In genomic region chr12:28247806-28248205, GRCh38 we compare ENCODE assay signal across 20 cellular contexts. TPM values are rescaled to one million over a fixed set of nuclear protein-coding genes. Genes with fewer than 3 reads are reported as not detected.
DNase-seq lines count a peak whose midpoint lies in the region; ATAC-seq and TF ChIP-seq lines count a peak whose summit lies in the region.
"Had no signal": no experiment of that assay in that cellular context is flagged by ENCODE, and none has a peak within 500 bp of the region (broad histone marks: within the 10 kb centered on the region; RNA-seq: fewer than 3 reads in every experiment).

No MANE protein-coding gene starts in this region.

- H4K20me1 ChIP-seq in GM23338 (replicated peaks; ENCODE audit: insufficient read depth), result no peaks in the 10 kb centered on the region

- H3K27ac ChIP-seq in GM23338 (ENCODE audit: low read depth), result no peak overlapping the region
- no peak overlapping the region for H3K27ac ChIP-seq in effector memory CD4-positive, alpha-beta T cell (ENCODE audit: insufficient read depth, low read length, poor library complexity, severe bottlenecking)
- H3K27ac ChIP-seq: SK-N-MC had no signal

- H3K36me3 Mint-ChIP-seq in GM23338 (ENCODE audit: low read depth) (peaks cover 11% of the 10 kb centered on the region), natural killer cell (no peaks in the 10 kb centered on the region), progenitor cell of endocrine pancreas (ENCODE audit: insufficient read depth) (no peaks in the 10 kb centered on the region)
- no peaks in the 10 kb centered on the region for H3K36me3 Mint-ChIP-seq in dendritic cell treated with granulocyte-macrophage colony-stimulating factor and Interleukin-4, amounts not matched to agents 40 ng/mL and 50 ng/mL, for 4 days (ENCODE audit: low read depth)

- H3F3A ChIP-seq in GM23338 (replicated peaks; ENCODE audit: low read depth), result no peaks in the 10 kb centered on the region

- no peak overlapping the region for H3K4me3 ChIP-seq in GM23338
- no peak overlapping the region for H3K4me3 ChIP-seq in effector memory CD4-positive, alpha-beta T cell (ENCODE audit: insufficient read depth, low read depth, low read length, poor library complexity, severe bottlenecking)
- H3K4me3 ChIP-seq: SK-N-MC had no signal

- H3K9me2 ChIP-seq in GM23338 (ENCODE audit: insufficient read depth), result no peaks in the 10 kb centered on the region; the same call in 1 of the 2 replicates

- ATAC-seq in GM23338, result no peak
- no peak for ATAC-seq in natural killer cell
- ATAC-seq: HepG2 had no signal

- H3K4me3 Mint-ChIP-seq in GM23338 (no peak overlapping the region), natural killer cell (no peak overlapping the region), progenitor cell of endocrine pancreas (ENCODE audit: low read depth) (no peak overlapping the region)
- H3K4me3 Mint-ChIP-seq in dendritic cell treated with granulocyte-macrophage colony-stimulating factor and Interleukin-4, amounts not matched to agents 40 ng/mL and 50 ng/mL, for 4 days, result no peak overlapping the region

- 0 out of 2 replicates have a peak overlapping the region, but pooled peaks have one; percentile 16 for H3K27ac Mint-ChIP-seq in GM23338
- peak overlapping the region; percentile 48 for H3K27ac Mint-ChIP-seq in dendritic cell treated with granulocyte-macrophage colony-stimulating factor and Interleukin-4, amounts not matched to agents 40 ng/mL and 50 ng/mL, for 4 days
- H3K27ac Mint-ChIP-seq in natural killer cell, result peak overlapping the region; percentile 13 to 55
- H3K27ac Mint-ChIP-seq in progenitor cell of endocrine pancreas, result no peak overlapping the region

- no peak overlapping the region for H3K4me2 ChIP-seq in GM23338

- no peaks in the 10 kb centered on the region for H3K9me3 ChIP-seq in effector memory CD4-positive, alpha-beta T cell (ENCODE audit: control insufficient read depth, low read length)
- H3K9me3 ChIP-seq: Caco-2 had no signal

- intact Hi-C loops in dendritic cell treated with granulocyte-macrophage colony-stimulating factor and Interleukin-4, amounts not matched to agents 40 ng/mL and 50 ng/mL, for 4 days (cut with micrococcal nuclease), result no loop called here
- intact Hi-C loops in natural killer cell (cut with micrococcal nuclease), result no loop called here

- no peaks in the 10 kb centered on the region for H3K36me3 ChIP-seq in GM23338 (ENCODE audit: insufficient read depth)
- no peaks in the 10 kb centered on the region for H3K36me3 ChIP-seq in effector memory CD4-positive, alpha-beta T cell (ENCODE audit: control insufficient read depth, insufficient read depth, low read length)

- no peaks in the 10 kb centered on the region for H3K27me3 ChIP-seq in GM23338 (ENCODE audit: insufficient read depth)
- H3K27me3 ChIP-seq in effector memory CD4-positive, alpha-beta T cell (replicated peaks; ENCODE audit: control insufficient read depth, insufficient read depth, low read length, poor library complexity, severe bottlenecking), result no peaks in the 10 kb centered on the region

- H3K27me3 Mint-ChIP-seq in GM23338 (ENCODE audit: insufficient read depth, low read depth, poor library complexity) (no peaks in the 10 kb centered on the region), natural killer cell (ENCODE audit: low read depth in 2 of 2) (no peaks in the 10 kb centered on the region), progenitor cell of endocrine pancreas (no peaks in the 10 kb centered on the region)
- no peaks in the 10 kb centered on the region for H3K27me3 Mint-ChIP-seq in dendritic cell treated with granulocyte-macrophage colony-stimulating factor and Interleukin-4, amounts not matched to agents 40 ng/mL and 50 ng/mL, for 4 days

- H3K79me2 ChIP-seq in GM23338 (replicated peaks; ENCODE audit: insufficient read depth), result peaks cover 35% of the 10 kb centered on the region

- no peak overlapping the region for H2AFZ ChIP-seq in GM23338

- no peak for DNase-seq in GM23338 (ENCODE audit: low spot score)
- no peak for DNase-seq in natural killer cell
- no peak for DNase-seq in effector memory CD4-positive, alpha-beta T cell
- DNase-seq in progenitor cell of endocrine pancreas (ENCODE audit: low spot score, unreplicated experiment), result no peak
- DNase-seq in NCI-H2107 (lab: John Stamatoyannopoulos, UW), result no peak
- DNase-seq in UCSD-AML1 (lab: John Stamatoyannopoulos, UW; ENCODE audit: unreplicated experiment), result no peak
- DNase-seq: C1 segment of cervical spinal cord, Caco-2, DMS153, GDM1, KBM-7, NCI-H1105 treated with DMSO at 0.1 percent for 48 hours, NCI-H1694 treated with DMSO at 0.1 percent for 48 hours, NCI-H2227 treated with DMSO at 0.1 percent for 48 hours, NCI-H510A treated with DMSO at 0.1 percent for 48 hours, NCI-H82, SHP77 had no signal

- H3K4me1 Mint-ChIP-seq in GM23338 (peaks cover 15% of the 10 kb centered on the region), natural killer cell (peaks cover 61 to 69% of the 10 kb centered on the region in 2 donors), progenitor cell of endocrine pancreas (ENCODE audit: low read depth) (peaks cover 9% of the 10 kb centered on the region)
- peaks cover 35% of the 10 kb centered on the region for H3K4me1 Mint-ChIP-seq in dendritic cell treated with granulocyte-macrophage colony-stimulating factor and Interleukin-4, amounts not matched to agents 40 ng/mL and 50 ng/mL, for 4 days (ENCODE audit: low read depth)

- TF ChIP-seq CTCF in GM23338 (conservative IDR thresholded peaks at IDR 0.05; ENCODE audit: low read depth in 2 of 2) (no peak), natural killer cell (IDR thresholded peaks at IDR 0.05) (no peak), progenitor cell of endocrine pancreas (IDR thresholded peaks at IDR 0.05; ENCODE audit: unreplicated experiment) (no peak)

- H3K9me3 Mint-ChIP-seq in GM23338, result no peaks in the 10 kb centered on the region; the same call in 2 of the 3 replicates
- H3K9me3 Mint-ChIP-seq in dendritic cell treated with granulocyte-macrophage colony-stimulating factor and Interleukin-4, amounts not matched to agents 40 ng/mL and 50 ng/mL, for 4 days, result peaks cover under 1% of the 10 kb centered on the region
- H3K9me3 Mint-ChIP-seq in natural killer cell, result no peaks in the 10 kb centered on the region
- H3K9me3 Mint-ChIP-seq in progenitor cell of endocrine pancreas (ENCODE audit: low read depth), result peaks cover 14% of the 10 kb centered on the region

- H3K4me1 ChIP-seq in GM23338 (ENCODE audit: insufficient read depth), result peaks cover 15% of the 10 kb centered on the region
- peaks cover 15% of the 10 kb centered on the region for H3K4me1 ChIP-seq in effector memory CD4-positive, alpha-beta T cell (ENCODE audit: control insufficient read depth, insufficient read depth, low read length, poor library complexity, severe bottlenecking)
- H3K4me1 ChIP-seq: Caco-2 had no signal

TF ChIP-seq in GM23338, 12 proteins besides CTCF, POLR2A, EP300 and RAD21 (continues in another document):
- no peak for TF ChIP-seq ETS1 (IDR thresholded peaks at IDR 0.05)
- no peak for TF ChIP-seq ZNF331 (CRISPR knock-in tag; IDR thresholded peaks at IDR 0.05; ENCODE audit: low read depth)
- TF ChIP-seq STAT1 (IDR thresholded peaks at IDR 0.05; ENCODE audit: unreplicated experiment), result no peak

RNA-seq across cellular contexts. Expression of gene CCDC91, which starts 57.5 kb away (rescaled TPM):
- total RNA-seq in GM23338 (2014; rRNA removed; shearing (Covaris generic)), result 17.0 and 24.7 TPM in 2 replicates
- polyA plus RNA-seq in GM23338 (2016; fragmentation: Nextera tagmentation; extraction: Ambion mirVana), result 40.0 and 48.7 TPM in 2 replicates
- total RNA-seq in natural killer cell (10 to 100 TPM; 48.8 to 65.8 (median 60.2) TPM), progenitor cell of endocrine pancreas (46.4 and 51.3 TPM in 2 replicates)
